In genomic region chr6:97074785-97075184, GRCh38 we compare ENCODE assay signal across 35 cellular contexts.
"Had no signal": no experiment of that assay in that cellular context is flagged by ENCODE, and none has a peak within 500 bp of the region (broad histone marks: within the 10 kb centered on the region; RNA-seq: fewer than 3 reads in every experiment).

No MANE protein-coding gene starts in this region.

- H3K36me3 ChIP-seq: MG63 had no signal

- H3K4me3 ChIP-seq: MG63 had no signal

- DNase-seq: Kasumi-1, MG63, MM.1S, MV-4-11, NCI-H1048, NCI-H1092, NCI-H1092 treated with DMSO at 0.1 percent for 48 hours, NCI-H1105, NCI-H1105 treated with DMSO at 0.1 percent for 48 hours, NCI-H1417, NCI-H1417 treated with DMSO at 0.1 percent for 48 hours, NCI-H1436, NCI-H1436 treated with DMSO at 0.1 percent for 48 hours, NCI-H146, NCI-H1694, NCI-H1694 treated with DMSO at 0.1 percent for 48 hours, NCI-H187, NCI-H187 treated with DMSO at 0.1 percent for 48 hours, NCI-H1930, NCI-H2029, NCI-H2029 treated with DMSO at 0.1 percent for 48 hours, NCI-H2081, NCI-H2081 treated with DMSO at 0.1 percent for 48 hours, NCI-H2107, NCI-H2171, NCI-H2171 treated with DMSO at 0.1 percent for 48 hours, NCI-H2227 treated with DMSO at 0.1 percent for 48 hours, NCI-H226, NCI-H345, NCI-H446, NCI-H446 treated with DMSO at 0.1 percent for 48 hours, NCI-H510A, NCI-H510A treated with DMSO at 0.1 percent for 48 hours, NCI-H524, NCI-H524 treated with DMSO at 0.1 percent for 48 hours had no signal

- H3K9me3 ChIP-seq: MG63 had no signal

- H3K27me3 ChIP-seq: MG63 had no signal
